13 cellular contexts compared by ENCODE assay signal in genomic region chr13:110640591-110641029, GRCh38. TPM values are rescaled to one million over a fixed set of nuclear protein-coding genes. Genes with fewer than 3 reads are reported as not detected.
DNase-seq lines count a peak whose midpoint lies in the region; ATAC-seq and TF ChIP-seq lines count a peak whose summit lies in the region.
"Had no signal": no experiment of that assay in that cellular context is flagged by ENCODE, and none has a peak within 500 bp of the region (broad histone marks: within the 10 kb centered on the region; RNA-seq: fewer than 3 reads in every experiment).

No MANE protein-coding gene starts in this region.

- H3K4me1 ChIP-seq in stomach, result peaks cover 11 to 27% (median 19%) of the 10 kb centered on the region in 4 donors

- H3K9me3 ChIP-seq in stomach, result no peaks in the 10 kb centered on the region

- peaks cover 65 to 95% (median 88%) of the 10 kb centered on the region in 4 donors for H3K36me3 ChIP-seq in stomach

- H3K27ac ChIP-seq in stomach, result peak overlapping the region in 3 of 5 donors; percentile 14 to 67 (median 27)
- H3K27ac ChIP-seq: 22Rv1 had no signal

- H3K4me3 ChIP-seq in cardiac fibroblast (replicated peaks in 1 of 2; ENCODE audit: low read depth in 2 of 2, low read length in 2 of 2) (no peak overlapping the region), stomach (no peak overlapping the region)

- DNase-seq in NCI-H1092 (lab: John Stamatoyannopoulos, UW) (peak; percentile 25), NCI-H1092 treated with DMSO at 0.1 percent for 48 hours (lab: John Stamatoyannopoulos, UW) (no peak), cardiac fibroblast (ENCODE audit: low read depth in 2 of 2) (peak; percentile 26 to 40), left kidney (ENCODE audit: low read depth, low spot score) (peak; percentile 80), stomach (peak; percentile 32), NCI-H524 (lab: John Stamatoyannopoulos, UW) (no peak)
- DNase-seq: activated CD4-positive, alpha-beta T cell treated with anti-CD3 and anti-CD28 coated beads for 1 hour; aorta; DND-41 had no signal

- TF ChIP-seq CTCF in cardiac fibroblast (IDR thresholded peaks at IDR 0.05; ENCODE audit: low read depth, low read length), result no peak
- TF ChIP-seq CTCF in stomach (IDR thresholded peaks at IDR 0.05), result no peak

- ATAC-seq in HG02938 (IDR thresholded peaks at IDR 0.05; ENCODE audit: unreplicated experiment), result no peak
- ATAC-seq in GM18868 (IDR thresholded peaks at IDR 0.05; ENCODE audit: unreplicated experiment), result no peak
- ATAC-seq: Panc1 had no signal

- WGBS in stomach, 5 donors, result 47 to 73% (median 62%) methylated on average over 4 to 13 of the region's 13 CpGs

- TF ChIP-seq EP300 in stomach (IDR thresholded peaks at IDR 0.05), result no peak

- intact Hi-C loops in stomach (cut with DNase I; ENCODE audit: low total_unique reads), result loop anchor here (10.0 kb wide), 1 partner anchor 64 kb away; the partner anchor contains the start of gene CARS2

- TF ChIP-seq POLR2A in stomach (IDR thresholded peaks at IDR 0.05), result no peak

- H3K27me3 ChIP-seq in stomach, result no peaks in the 10 kb centered on the region

RNA-seq across cellular contexts. Expression of gene NAXD, which starts 25.3 kb away (rescaled TPM):
- 10 to 100 TPM; 25.7 to 50.7 (median 34.4) TPM for total RNA-seq in stomach
- polyA plus RNA-seq in stomach, result 10 to 100 TPM; 38.4 to 44.7 (median 41.4) TPM

Comparison
In these comparisons a context has a peak if more than half of its experiments do, and no peak if none do; other contexts are left out.
1. DNase-seq: peak in NCI-H1092 (single experiment), cardiac fibroblast (2 of 2), left kidney (single experiment) and stomach (single experiment); none in NCI-H1092 treated with DMSO at 0.1 percent for 48 hours (single experiment) and NCI-H524 (0 of 2).